In the genomic region with DNA sequence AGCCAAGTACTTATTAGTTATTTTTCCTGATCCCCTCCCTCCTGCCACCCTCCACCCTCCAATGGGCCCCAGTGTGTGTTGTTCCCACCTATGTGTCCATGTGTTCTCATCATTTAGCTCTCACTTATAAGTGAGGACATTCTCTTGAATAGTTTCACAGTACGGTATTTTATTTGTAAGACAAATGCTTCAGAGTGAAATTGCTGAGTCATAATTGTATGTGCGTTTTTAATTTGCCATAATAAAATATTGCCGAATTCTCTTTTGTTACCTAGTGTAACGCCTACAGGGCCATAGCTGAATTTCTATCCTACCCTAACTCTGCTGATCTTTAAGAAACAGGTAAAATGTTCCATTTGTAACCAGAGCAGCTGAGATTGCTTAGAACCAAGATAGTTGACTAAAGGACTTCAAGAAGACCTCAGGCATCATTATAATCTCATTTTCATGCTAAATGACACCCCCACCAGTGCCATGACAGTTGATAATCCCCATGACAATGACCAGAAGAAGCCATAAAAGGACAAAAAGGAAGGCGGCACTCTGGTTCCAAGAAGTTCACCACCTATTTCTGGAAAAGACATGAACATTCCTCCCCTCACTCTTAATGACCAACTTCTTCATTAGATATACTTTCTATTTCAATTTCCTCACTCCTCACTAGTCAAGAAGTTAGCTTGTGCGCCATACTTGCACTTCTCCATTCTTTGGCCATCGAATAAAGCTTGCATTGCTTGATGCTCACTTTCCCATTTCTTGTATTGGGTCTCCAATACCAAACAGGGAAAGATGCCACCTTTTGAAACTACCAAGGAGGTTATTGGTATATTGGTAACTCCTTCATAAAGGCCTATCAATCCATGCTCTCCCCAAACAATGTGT, we compare ENCODE assay signal across 2 cellular contexts.
TF ChIP-seq lines count a peak whose summit lies in the region.

No MANE protein-coding gene starts in this region.

TF ChIP-seq in A549, 52 proteins besides CTCF, POLR2A, EP300 and RAD21:
- TF ChIP-seq NR3C1 (IDR thresholded peaks at IDR 0.05) (no peak), MAFK (IDR thresholded peaks at IDR 0.05; ENCODE audit: partially characterized antibody) (peak; percentile 95), EHMT2 (IDR thresholded peaks at IDR 0.05; ENCODE audit: low read depth) (peak; percentile 27; the same call in 1 of the 2 replicates), HEYL (CRISPR knock-in tag; IDR thresholded peaks at IDR 0.05) (no peak), NFE2L2 (conservative IDR thresholded peaks at IDR 0.05; ENCODE audit: low read length) (peak; percentile 93)

TF ChIP-seq in GM23338, 12 proteins besides CTCF, POLR2A, EP300 and RAD21:
- TF ChIP-seq, protein P1, sequence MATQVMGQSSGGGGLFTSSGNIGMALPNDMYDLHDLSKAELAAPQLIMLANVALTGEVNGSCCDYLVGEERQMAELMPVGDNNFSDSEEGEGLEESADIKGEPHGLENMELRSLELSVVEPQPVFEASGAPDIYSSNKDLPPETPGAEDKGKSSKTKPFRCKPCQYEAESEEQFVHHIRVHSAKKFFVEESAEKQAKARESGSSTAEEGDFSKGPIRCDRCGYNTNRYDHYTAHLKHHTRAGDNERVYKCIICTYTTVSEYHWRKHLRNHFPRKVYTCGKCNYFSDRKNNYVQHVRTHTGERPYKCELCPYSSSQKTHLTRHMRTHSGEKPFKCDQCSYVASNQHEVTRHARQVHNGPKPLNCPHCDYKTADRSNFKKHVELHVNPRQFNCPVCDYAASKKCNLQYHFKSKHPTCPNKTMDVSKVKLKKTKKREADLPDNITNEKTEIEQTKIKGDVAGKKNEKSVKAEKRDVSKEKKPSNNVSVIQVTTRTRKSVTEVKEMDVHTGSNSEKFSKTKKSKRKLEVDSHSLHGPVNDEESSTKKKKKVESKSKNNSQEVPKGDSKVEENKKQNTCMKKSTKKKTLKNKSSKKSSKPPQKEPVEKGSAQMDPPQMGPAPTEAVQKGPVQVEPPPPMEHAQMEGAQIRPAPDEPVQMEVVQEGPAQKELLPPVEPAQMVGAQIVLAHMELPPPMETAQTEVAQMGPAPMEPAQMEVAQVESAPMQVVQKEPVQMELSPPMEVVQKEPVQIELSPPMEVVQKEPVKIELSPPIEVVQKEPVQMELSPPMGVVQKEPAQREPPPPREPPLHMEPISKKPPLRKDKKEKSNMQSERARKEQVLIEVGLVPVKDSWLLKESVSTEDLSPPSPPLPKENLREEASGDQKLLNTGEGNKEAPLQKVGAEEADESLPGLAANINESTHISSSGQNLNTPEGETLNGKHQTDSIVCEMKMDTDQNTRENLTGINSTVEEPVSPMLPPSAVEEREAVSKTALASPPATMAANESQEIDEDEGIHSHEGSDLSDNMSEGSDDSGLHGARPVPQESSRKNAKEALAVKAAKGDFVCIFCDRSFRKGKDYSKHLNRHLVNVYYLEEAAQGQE (IDR thresholded peaks at IDR 0.05; ENCODE audit: unreplicated experiment) = no peak
- no peak for TF ChIP-seq CREB1 (CRISPR knock-in tag; IDR thresholded peaks at IDR 0.05; ENCODE audit: low read depth)
- no peak for TF ChIP-seq POLR2AphosphoS5 (IDR thresholded peaks at IDR 0.05; ENCODE audit: low read depth)
- no peak for TF ChIP-seq JUNB (IDR thresholded peaks at IDR 0.05; ENCODE audit: unreplicated experiment)
- TF ChIP-seq EZH2 (IDR thresholded peaks at IDR 0.05; ENCODE audit: low read depth, unreplicated experiment) = no peak
- no peak for TF ChIP-seq NANOG (IDR thresholded peaks at IDR 0.05; ENCODE audit: borderline replicate concordance)
- TF ChIP-seq, protein P2, sequence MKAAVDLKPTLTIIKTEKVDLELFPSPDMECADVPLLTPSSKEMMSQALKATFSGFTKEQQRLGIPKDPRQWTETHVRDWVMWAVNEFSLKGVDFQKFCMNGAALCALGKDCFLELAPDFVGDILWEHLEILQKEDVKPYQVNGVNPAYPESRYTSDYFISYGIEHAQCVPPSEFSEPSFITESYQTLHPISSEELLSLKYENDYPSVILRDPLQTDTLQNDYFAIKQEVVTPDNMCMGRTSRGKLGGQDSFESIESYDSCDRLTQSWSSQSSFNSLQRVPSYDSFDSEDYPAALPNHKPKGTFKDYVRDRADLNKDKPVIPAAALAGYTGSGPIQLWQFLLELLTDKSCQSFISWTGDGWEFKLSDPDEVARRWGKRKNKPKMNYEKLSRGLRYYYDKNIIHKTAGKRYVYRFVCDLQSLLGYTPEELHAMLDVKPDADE (IDR thresholded peaks at IDR 0.05) = no peak
- no peak for TF ChIP-seq ZNF114 (CRISPR knock-in tag; IDR thresholded peaks at IDR 0.05)
- no peak for TF ChIP-seq EZH2phosphoT487 (IDR thresholded peaks at IDR 0.05; ENCODE audit: unreplicated experiment)
- TF ChIP-seq, protein P3, sequence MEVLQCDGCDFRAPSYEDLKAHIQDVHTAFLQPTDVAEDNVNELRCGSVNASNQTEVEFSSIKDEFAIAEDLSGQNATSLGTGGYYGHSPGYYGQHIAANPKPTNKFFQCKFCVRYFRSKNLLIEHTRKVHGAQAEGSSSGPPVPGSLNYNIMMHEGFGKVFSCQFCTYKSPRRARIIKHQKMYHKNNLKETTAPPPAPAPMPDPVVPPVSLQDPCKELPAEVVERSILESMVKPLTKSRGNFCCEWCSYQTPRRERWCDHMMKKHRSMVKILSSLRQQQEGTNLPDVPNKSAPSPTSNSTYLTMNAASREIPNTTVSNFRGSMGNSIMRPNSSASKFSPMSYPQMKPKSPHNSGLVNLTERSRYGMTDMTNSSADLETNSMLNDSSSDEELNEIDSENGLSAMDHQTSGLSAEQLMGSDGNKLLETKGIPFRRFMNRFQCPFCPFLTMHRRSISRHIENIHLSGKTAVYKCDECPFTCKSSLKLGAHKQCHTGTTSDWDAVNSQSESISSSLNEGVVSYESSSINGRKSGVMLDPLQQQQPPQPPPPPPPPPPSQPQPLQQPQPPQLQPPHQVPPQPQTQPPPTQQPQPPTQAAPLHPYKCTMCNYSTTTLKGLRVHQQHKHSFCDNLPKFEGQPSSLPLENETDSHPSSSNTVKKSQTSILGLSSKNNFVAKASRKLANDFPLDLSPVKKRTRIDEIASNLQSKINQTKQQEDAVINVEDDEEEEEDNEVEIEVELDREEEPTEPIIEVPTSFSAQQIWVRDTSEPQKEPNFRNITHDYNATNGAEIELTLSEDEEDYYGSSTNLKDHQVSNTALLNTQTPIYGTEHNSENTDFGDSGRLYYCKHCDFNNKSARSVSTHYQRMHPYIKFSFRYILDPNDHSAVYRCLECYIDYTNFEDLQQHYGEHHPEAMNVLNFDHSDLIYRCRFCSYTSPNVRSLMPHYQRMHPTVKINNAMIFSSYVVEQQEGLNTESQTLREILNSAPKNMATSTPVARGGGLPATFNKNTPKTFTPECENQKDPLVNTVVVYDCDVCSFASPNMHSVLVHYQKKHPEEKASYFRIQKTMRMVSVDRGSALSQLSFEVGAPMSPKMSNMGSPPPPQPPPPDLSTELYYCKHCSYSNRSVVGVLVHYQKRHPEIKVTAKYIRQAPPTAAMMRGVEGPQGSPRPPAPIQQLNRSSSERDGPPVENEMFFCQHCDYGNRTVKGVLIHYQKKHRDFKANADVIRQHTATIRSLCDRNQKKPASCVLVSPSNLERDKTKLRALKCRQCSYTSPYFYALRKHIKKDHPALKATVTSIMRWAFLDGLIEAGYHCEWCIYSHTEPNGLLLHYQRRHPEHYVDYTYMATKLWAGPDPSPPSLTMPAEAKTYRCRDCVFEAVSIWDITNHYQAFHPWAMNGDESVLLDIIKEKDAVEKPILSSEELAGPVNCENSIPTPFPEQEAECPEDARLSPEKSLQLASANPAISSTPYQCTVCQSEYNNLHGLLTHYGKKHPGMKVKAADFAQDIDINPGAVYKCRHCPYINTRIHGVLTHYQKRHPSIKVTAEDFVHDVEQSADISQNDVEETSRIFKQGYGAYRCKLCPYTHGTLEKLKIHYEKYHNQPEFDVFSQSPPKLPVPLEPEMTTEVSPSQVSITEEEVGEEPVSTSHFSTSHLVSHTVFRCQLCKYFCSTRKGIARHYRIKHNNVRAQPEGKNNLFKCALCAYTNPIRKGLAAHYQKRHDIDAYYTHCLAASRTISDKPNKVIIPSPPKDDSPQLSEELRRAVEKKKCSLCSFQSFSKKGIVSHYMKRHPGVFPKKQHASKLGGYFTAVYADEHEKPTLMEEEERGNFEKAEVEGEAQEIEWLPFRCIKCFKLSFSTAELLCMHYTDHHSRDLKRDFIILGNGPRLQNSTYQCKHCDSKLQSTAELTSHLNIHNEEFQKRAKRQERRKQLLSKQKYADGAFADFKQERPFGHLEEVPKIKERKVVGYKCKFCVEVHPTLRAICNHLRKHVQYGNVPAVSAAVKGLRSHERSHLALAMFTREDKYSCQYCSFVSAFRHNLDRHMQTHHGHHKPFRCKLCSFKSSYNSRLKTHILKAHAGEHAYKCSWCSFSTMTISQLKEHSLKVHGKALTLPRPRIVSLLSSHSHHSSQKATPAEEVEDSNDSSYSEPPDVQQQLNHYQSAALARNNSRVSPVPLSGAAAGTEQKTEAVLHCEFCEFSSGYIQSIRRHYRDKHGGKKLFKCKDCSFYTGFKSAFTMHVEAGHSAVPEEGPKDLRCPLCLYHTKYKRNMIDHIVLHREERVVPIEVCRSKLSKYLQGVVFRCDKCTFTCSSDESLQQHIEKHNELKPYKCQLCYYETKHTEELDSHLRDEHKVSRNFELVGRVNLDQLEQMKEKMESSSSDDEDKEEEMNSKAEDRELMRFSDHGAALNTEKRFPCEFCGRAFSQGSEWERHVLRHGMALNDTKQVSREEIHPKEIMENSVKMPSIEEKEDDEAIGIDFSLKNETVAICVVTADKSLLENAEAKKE (CRISPR knock-in tag; IDR thresholded peaks at IDR 0.05) = no peak
- no peak for TF ChIP-seq ZNF331 (CRISPR knock-in tag; IDR thresholded peaks at IDR 0.05; ENCODE audit: low read depth)
TF ChIP-seq in GM23338: peak in this region for 0.
